In genomic region chrX:78139160-78140123, GRCh38 we compare ENCODE assay signal across 8 cellular contexts. TPM values are rescaled to one million over a fixed set of nuclear protein-coding genes. Genes with fewer than 3 reads are reported as not detected.
DNase-seq lines count a peak whose midpoint lies in the region; ATAC-seq, FAIRE-seq and TF ChIP-seq lines count a peak whose summit lies in the region.

TAF9B (minus strand) TSS chrX:78139650; CDS start chrX:78139611, 39 bp downstream.

- intact Hi-C loops in kidney (cut with DNase I) = no loop called here

- H3K9me3 ChIP-seq in kidney (ENCODE audit: control insufficient read depth in 1 of 2, low read length in 2 of 2) = no peaks in the 10 kb centered on the region

- H3K9ac ChIP-seq in kidney (ENCODE audit: low read length in 2 of 2) = peak within 1 kb of the TSS; percentile 67 to 87

- FAIRE-seq in kidney (lab: Jason Lieb, UNC) = peak; percentile 93

- H3K4me3 ChIP-seq in kidney (ENCODE audit: low read length in 2 of 2) = peak within 1 kb of the TSS; percentile 66 to 82

- H3K4me1 ChIP-seq in kidney (ENCODE audit: control insufficient read depth in 1 of 2, insufficient read depth in 1 of 2, low read depth in 1 of 2, low read length in 2 of 2) = peaks cover 0 to 3% of the 10 kb centered on the region in 2 donors

- H3K36me3 ChIP-seq in kidney (ENCODE audit: control insufficient read depth in 1 of 2, insufficient read depth in 2 of 2, low read length in 2 of 2) = peaks cover 0 to 5% of the 10 kb centered on the region in 2 donors

- DNase-seq in AG08395 (ENCODE audit: low spot score) (peak; percentile 91), NCI-H226 (peak; percentile 73), cerebellar cortex (ENCODE audit: low spot score) (peak; percentile 85), kidney (peak; percentile 95)
- DNase-seq in stimulated activated CD4-positive, alpha-beta T cell treated with anti-CD3 and anti-CD28 coated beads, Interleukin-15, amount 100 ng/mL, for 24 hours = peak; percentile 87

- peak within 1 kb of the TSS; percentile 72 to 74 for H3K27ac ChIP-seq in kidney (ENCODE audit: low read depth in 2 of 2, low read length in 2 of 2)

- no peak for TF ChIP-seq CTCF in kidney (IDR thresholded peaks at IDR 0.05; ENCODE audit: borderline replicate concordance, extremely low read depth, insufficient read depth)

- peak; percentile 97 for ATAC-seq in GM18909 (IDR thresholded peaks at IDR 0.05; ENCODE audit: poor library complexity, unreplicated experiment)
- ATAC-seq in HG03175 (IDR thresholded peaks at IDR 0.05; ENCODE audit: unreplicated experiment) = peak; percentile 94
- ATAC-seq in activated CD4-positive, CD25-positive, alpha-beta regulatory T cell treated with anti-CD3 and anti-CD28 coated beads, Interleukin-2, amount 50 U/mL, for 24 hours = peak; percentile 96 to 98

RNA-seq across cellular contexts. Expression of gene TAF9B, which starts in this region (rescaled TPM):
- 23.3 TPM for total RNA-seq in kidney
- 14.0 TPM for polyA plus RNA-seq in kidney (ENCODE audit: insufficient read depth, low read depth, low replicate concordance)

Comparison
In these comparisons a context has a peak if more than half of its experiments do, and no peak if none do; other contexts are left out.
1. Peak in every context shown above with its lines: DNase-seq, ATAC-seq, H3K4me3 ChIP-seq and H3K27ac ChIP-seq.